Comparison of ENCODE assay signal across 9 cellular contexts in the genomic region with DNA sequence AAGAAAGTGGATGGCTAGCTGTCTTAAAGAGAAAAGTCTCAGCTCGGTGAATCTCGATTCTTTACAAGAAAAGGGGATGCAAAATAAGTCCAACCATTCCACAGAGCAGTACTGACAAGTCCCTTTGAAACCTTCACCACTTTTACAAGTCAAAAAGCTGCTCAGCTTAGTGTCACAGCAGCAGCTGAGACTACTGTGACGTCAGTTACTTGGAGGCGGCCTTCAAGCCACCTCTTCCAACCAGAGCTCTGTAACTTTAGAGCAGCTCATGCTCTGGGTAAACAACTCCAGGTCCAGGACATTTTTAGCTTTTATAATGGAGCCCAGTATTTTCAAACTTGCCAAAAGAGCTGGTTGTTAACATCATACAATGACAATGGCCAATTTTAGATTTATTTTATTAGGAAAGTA. TPM values are rescaled to one million over a fixed set of nuclear protein-coding genes. Genes with fewer than 3 reads are reported as not detected.
DNase-seq lines count a peak whose midpoint lies in the region; ATAC-seq, FAIRE-seq and TF ChIP-seq lines count a peak whose summit lies in the region.
"Had no signal": no experiment of that assay in that cellular context is flagged by ENCODE, and none has a peak within 500 bp of the region (broad histone marks: within the 10 kb centered on the region; RNA-seq: fewer than 3 reads in every experiment).

A gene (minus strand): TSS at position 159 of the 411 bp plus-strand sequence. CDS start 5,408 bp downstream, outside the sequence.

- CTCF ChIA-PET in GM12878 (lab: Yijun Ruan, JAX) = interaction anchor here (0.6 to 1.8 kb wide), 7 partner anchors 10 to 1426 kb away, joined by 3 to 7 read pairs (median 3); no protein-coding TSS in a partner anchor

- H3K4me1 ChIP-seq in GM12878 (ENCODE audit: control insufficient read depth, insufficient read depth, low read length) (no peaks in the 10 kb centered on the region), subcutaneous abdominal adipose tissue (ENCODE audit: control insufficient read depth in 5 of 5, insufficient read depth in 5 of 5, low read length in 5 of 5) (peaks cover 0 to 51% (median 30%) of the 10 kb centered on the region in 5 donors)

- H3K27ac ChIP-seq in GM12878 (ENCODE audit: control insufficient read depth, insufficient read depth) = no peak within 1 kb of the TSS
- H3K27ac ChIP-seq in subcutaneous abdominal adipose tissue (ENCODE audit: low read depth, low read length) = peak within 1 kb of the TSS; percentile 90

- intact Hi-C loops in GM12878 (cut with micrococcal nuclease; ENCODE audit: unreplicated experiment) (no loop called here), left colon (cut with DNase I, micrococcal nuclease) (no loop called here), natural killer cell (cut with micrococcal nuclease) (no loop called here)

- H4K20me1 ChIP-seq in GM12878 (ENCODE audit: control insufficient read depth, insufficient read depth) = no peaks in the 10 kb centered on the region

- no peak for TF ChIP-seq EP300 in GM12878 (IDR thresholded peaks at IDR 0.05; ENCODE audit: borderline replicate concordance in 1 of 2, control insufficient read depth in 1 of 2, low read depth in 2 of 2, low read length in 2 of 2)

- TF ChIP-seq CTCF in GM12878 (IDR thresholded peaks at IDR 0.05 in 2 of 3, conservative IDR thresholded peaks at IDR 0.05 in 1 of 3; ENCODE audit: control insufficient read depth in 2 of 3, extremely low read depth in 1 of 3, insufficient read depth in 1 of 3, low read depth in 3 of 3, low read length in 3 of 3) = no peak
- TF ChIP-seq CTCF in natural killer cell (IDR thresholded peaks at IDR 0.05) = no peak

- ATAC-seq in GM12878 (peak; percentile 21; the same call in 1 of the 3 replicates), left colon (peak; percentile 61), natural killer cell (no peak), HG03095 (IDR thresholded peaks at IDR 0.05; ENCODE audit: unreplicated experiment) (no peak)

- DNase-seq in LHCN-M2 (ENCODE audit: low read depth) (peak; percentile 91), GM12878 (ENCODE audit: low read depth, low spot score) (no peak), left colon (peak; percentile 25 to 69), NCI-H1930 (lab: John Stamatoyannopoulos, UW) (no peak), natural killer cell (no peak)
- no peak for DNase-seq in central memory CD4-positive, alpha-beta T cell

- peaks cover 0 to 27% of the 10 kb centered on the region in 2 donors for H3K27me3 Mint-ChIP-seq in natural killer cell (ENCODE audit: low read depth in 2 of 2)

- no peak within 1 kb of the TSS for H3K27ac Mint-ChIP-seq in natural killer cell

- TF ChIP-seq RAD21 in GM12878 (IDR thresholded peaks at IDR 0.05; ENCODE audit: insufficient read depth, low read depth, low read length) = no peak

- 16% methylated on average over 4 of the region's 4 CpGs for WGBS in GM12878 (ENCODE audit: insufficient coverage, insufficient replicate concordance, low lambda C conversion rate, missing lambda C conversion rate)

- FAIRE-seq in GM12878 (lab: Jason Lieb, UNC) = no peak

- RAD21 ChIA-PET in GM12878 (lab: Charles Lee; ENCODE audit: unreplicated experiment) = interaction anchor here (1.1 to 2.0 kb wide), 2 partner anchors 79 to 155 kb away, joined by 3 to 6 read pairs; no protein-coding TSS in a partner anchor

- no peaks in the 10 kb centered on the region for H3K79me2 ChIP-seq in GM12878 (ENCODE audit: control insufficient read depth, insufficient read depth, low read length)

- no peaks in the 10 kb centered on the region for H3K36me3 ChIP-seq in GM12878 (ENCODE audit: control insufficient read depth in 2 of 2, insufficient read depth in 2 of 2, low read length in 1 of 2)
- H3K36me3 ChIP-seq in subcutaneous abdominal adipose tissue (ENCODE audit: control insufficient read depth in 5 of 5, insufficient read depth in 5 of 5, low read length in 5 of 5) = no peaks in the 10 kb centered on the region
- H3K36me3 ChIP-seq: neutrophil had no signal

- no peak within 1 kb of the TSS for H3K4me3 Mint-ChIP-seq in natural killer cell

- H3K9ac ChIP-seq in GM12878 (ENCODE audit: control insufficient read depth, insufficient read depth, low read length) (no peak within 1 kb of the TSS), subcutaneous abdominal adipose tissue (ENCODE audit: low read length in 5 of 5) (peak within 1 kb of the TSS; percentile 1 to 81 (median 47))

- BruUV-seq in GM12878 (replicated peaks; lab: Mats Ljungman, UMichigan) = no TSS peak

- H3K9me3 ChIP-seq in GM12878 (replicated peaks; ENCODE audit: control insufficient read depth, insufficient read depth, low read length) (no peaks in the 10 kb centered on the region), subcutaneous abdominal adipose tissue (ENCODE audit: control insufficient read depth in 5 of 5, low read length in 5 of 5) (no peaks in the 10 kb centered on the region)
- H3K9me3 ChIP-seq: neutrophil had no signal

- in situ Hi-C loops in GM12878 (cut with MboI) = no loop called here

- TF ChIP-seq POLR2A in GM12878 (IDR thresholded peaks at IDR 0.05; ENCODE audit: low read depth, low read length) = no peak

- no peaks in the 10 kb centered on the region; a peak in 1 of 4 replicates for H3K27me3 ChIP-seq in GM12878 (replicated peaks in 1 of 2; ENCODE audit: control insufficient read depth in 2 of 2, insufficient read depth in 2 of 2, low read length in 1 of 2)
- no peaks in the 10 kb centered on the region for H3K27me3 ChIP-seq in subcutaneous abdominal adipose tissue (ENCODE audit: control insufficient read depth in 5 of 5, insufficient read depth in 4 of 5, low read length in 5 of 5)
- H3K27me3 ChIP-seq: neutrophil had no signal

- SMC1A ChIA-PET in GM12878 (lab: Charles Lee; ENCODE audit: uncharacterized antibody, unreplicated experiment) = interaction anchor here (1.1 to 2.3 kb wide), 5 partner anchors 11 to 118 kb away, joined by 3 to 9 read pairs (median 5); no protein-coding TSS in a partner anchor

- no peaks in the 10 kb centered on the region for H3K4me1 Mint-ChIP-seq in natural killer cell

- no peak within 1 kb of the TSS for H3K4me3 ChIP-seq in GM12878
- peak within 1 kb of the TSS; percentile 54 to 86 (median 69) for H3K4me3 ChIP-seq in subcutaneous abdominal adipose tissue (ENCODE audit: low read depth in 1 of 5, low read length in 5 of 5)

- H3K4me2 ChIP-seq in GM12878 (ENCODE audit: control insufficient read depth, insufficient read depth) = no peak within 1 kb of the TSS

- no peaks in the 10 kb centered on the region for H3K9me3 Mint-ChIP-seq in natural killer cell

- H2AFZ ChIP-seq in GM12878 (ENCODE audit: control insufficient read depth, low read depth, low read length) = no peak within 1 kb of the TSS

- POLR2A ChIA-PET in GM12878 (lab: Charles Lee) = no interaction called here

- H3K36me3 Mint-ChIP-seq in natural killer cell = no peaks in the 10 kb centered on the region

TF ChIP-seq in GM12878, 131 proteins besides CTCF, POLR2A, EP300 and RAD21:
- TF ChIP-seq RCOR1 (conservative IDR thresholded peaks at IDR 0.05; ENCODE audit: low read depth, low read length) = no peak
- TF ChIP-seq ASH2L (IDR thresholded peaks at IDR 0.05; ENCODE audit: borderline replicate concordance, low read depth) = no peak
- no peak for TF ChIP-seq MTA3 (IDR thresholded peaks at IDR 0.05; ENCODE audit: borderline replicate concordance, low read length)
- no peak for TF ChIP-seq NRF1 (conservative IDR thresholded peaks at IDR 0.05; ENCODE audit: low read depth, low read length)
- no peak for TF ChIP-seq BCL11A (IDR thresholded peaks at IDR 0.05; ENCODE audit: low read depth, low read length)
- no peak for TF ChIP-seq KLF5 (IDR thresholded peaks at IDR 0.05; ENCODE audit: partially characterized antibody)
- TF ChIP-seq ZNF622 (IDR thresholded peaks at IDR 0.05) = no peak
- TF ChIP-seq JUNB (IDR thresholded peaks at IDR 0.05) = no peak
- TF ChIP-seq BACH1 (IDR thresholded peaks at IDR 0.05; ENCODE audit: borderline replicate concordance) = no peak
- TF ChIP-seq NBN (IDR thresholded peaks at IDR 0.05) = no peak
- TF ChIP-seq RAD51 (IDR thresholded peaks at IDR 0.05) = no peak
- TF ChIP-seq CHD1 (IDR thresholded peaks at IDR 0.05; ENCODE audit: low read depth, low read length) = no peak
- TF ChIP-seq IKZF2 (IDR thresholded peaks at IDR 0.05) = no peak
- no peak for TF ChIP-seq ETV6 (conservative IDR thresholded peaks at IDR 0.05 in 1 of 2, IDR thresholded peaks at IDR 0.05 in 1 of 2; ENCODE audit: borderline replicate concordance in 1 of 2, low read depth in 1 of 2)
- no peak for TF ChIP-seq MEF2A (IDR thresholded peaks at IDR 0.05; ENCODE audit: insufficient read depth, low read depth, low read length)
- no peak for TF ChIP-seq LARP7 (IDR thresholded peaks at IDR 0.05)
- TF ChIP-seq ATF7 (IDR thresholded peaks at IDR 0.05; ENCODE audit: low read depth) = no peak

RNA-seq across cellular contexts. Expression of the gene that starts here (rescaled TPM):
- total RNA-seq in LHCN-M2 (2014; rRNA removed) (2.4 and 5.0 TPM in 2 replicates), GM12878 (2014; rRNA removed) (0.06 and 0.11 TPM in 2 replicates), GM12878 (2014; rRNA removed; fragmentation: Illumina TruSeq; extraction: Trizol) (0.04 TPM in 1 of 2 replicates, not detected in the other), GM12878 (2021) (not detected in 2 replicates), left colon (1 to 10 TPM; 1.5 to 6.5 TPM), natural killer cell (under 1 TPM in 1 of 3 donors, not detected in 2; 0.58 TPM)
- 1.5 TPM for polyA plus RNA-seq in LHCN-M2 (2012)
- not detected in 2 replicates for total RNA-seq in GM12878 (2013; cell fraction: nucleolus; rRNA removed)
- 0.07 TPM for polyA plus RNA-seq in GM12878 (2011; ENCODE audit: low read depth)
- polyA plus RNA-seq in GM12878 (2011; rRNA removed) (0.30 and 0.76 TPM in 2 replicates), GM12878 (2014; fragmentation: Illumina TruSeq; extraction: Trizol) (0.07 and 0.10 TPM in 2 replicates), GM12878 (2014; fragmentation: Nextera tagmentation; extraction: Ambion mirVana) (not detected), GM12878 (2014; rRNA removed) (0.03 TPM in 2 replicates), GM12878 (2016; fragmentation: Nextera tagmentation; extraction: Ambion mirVana) (under 1 TPM in 1 of 2 experiments, not detected in 1; 0.10 TPM)
- 0.25 and 0.28 TPM in 2 replicates for polyA plus RNA-seq in GM12878 (2011; cell fraction: cytosol; rRNA removed)
- polyA plus RNA-seq in GM12878 (2011; cell fraction: nucleus; rRNA removed) = 0.83 and 1.1 TPM in 2 replicates
- 0.07 and 0.34 TPM in 2 replicates for polyA plus RNA-seq in GM12878 (2012)
- 0.07 and 0.21 TPM in 2 replicates for polyA minus RNA-seq in GM12878 (2011; rRNA and poly(A)+ RNA removed)
- polyA minus RNA-seq in GM12878 (2011; cell fraction: cytosol; rRNA and poly(A)+ RNA removed) = 0.40 TPM in 1 of 2 replicates, not detected in the other
- polyA minus RNA-seq in GM12878 (2011; cell fraction: nucleus; rRNA and poly(A)+ RNA removed) = 0.12 and 0.38 TPM in 2 replicates

Comparison
In these comparisons a context has a peak if more than half of its experiments do, and no peak if none do; other contexts are left out.
1. DNase-seq: peak in LHCN-M2 (single experiment) and left colon (2 of 2); none in GM12878 (single experiment), NCI-H1930 (0 of 2), natural killer cell (single experiment) and central memory CD4-positive, alpha-beta T cell (single experiment).
2. ATAC-seq: peak in GM12878 (single experiment) and left colon (single experiment); none in natural killer cell (0 of 3) and HG03095 (single experiment).